Comparison of ENCODE assay signal across 11 cellular contexts in the genomic region with DNA sequence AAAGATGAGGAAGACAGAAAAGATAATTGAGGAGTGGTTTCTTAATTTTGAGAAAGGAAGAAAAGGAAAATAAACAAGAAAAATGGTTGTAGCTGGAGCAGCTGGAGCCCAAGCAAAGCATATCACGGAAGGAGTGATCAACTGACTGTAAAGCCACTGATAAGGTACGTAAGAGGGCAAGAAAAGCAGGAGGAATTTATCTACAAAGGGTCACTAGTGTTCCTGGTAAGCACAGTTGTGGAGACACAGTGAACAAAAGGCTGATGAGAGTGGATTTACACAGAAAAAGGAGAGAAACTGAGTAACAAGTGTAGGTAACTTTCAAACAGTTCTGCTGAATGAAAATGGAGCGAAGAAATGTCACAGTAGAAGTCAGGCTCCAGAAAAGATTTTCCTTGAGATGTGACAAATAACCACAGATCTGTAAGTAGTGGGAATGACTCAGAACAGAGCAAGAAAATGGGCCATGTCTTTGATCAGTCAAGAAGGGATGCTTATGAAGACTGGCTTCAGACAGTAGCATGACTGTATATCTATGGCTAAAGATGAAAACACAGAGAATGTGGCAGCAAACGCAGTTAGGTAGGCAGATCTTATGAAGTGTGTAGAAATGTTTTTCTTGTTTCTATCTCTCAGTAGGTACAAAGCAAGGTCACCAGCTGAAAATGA. TPM values are rescaled to one million over a fixed set of nuclear protein-coding genes. Genes with fewer than 3 reads are reported as not detected.
DNase-seq lines count a peak whose midpoint lies in the region; ATAC-seq, FAIRE-seq and TF ChIP-seq lines count a peak whose summit lies in the region.
"Had no signal": no experiment of that assay in that cellular context is flagged by ENCODE, and none has a peak within 500 bp of the region (broad histone marks: within the 10 kb centered on the region; RNA-seq: fewer than 3 reads in every experiment).

No MANE protein-coding gene starts in this region.

- peaks cover 0 to 3% of the 10 kb centered on the region in 2 donors for H3K36me3 Mint-ChIP-seq in activated T-cell treated with anti-CD3 and anti-CD28 coated beads, Interleukin-2, amount 50 U/mL, for 72 hours (ENCODE audit: insufficient read depth in 2 of 2)
- H3K36me3 Mint-ChIP-seq in stimulated activated memory B cell treated with anti-CD40 and anti-IgM and Interleukin-4, amounts not matched to agents 10 μg/mL and 1 μg/mL and 100 μg/mL, for 72 hours, result peaks cover 38% of the 10 kb centered on the region

- DNase-seq in activated T-cell treated with anti-CD3 and anti-CD28 coated beads, Interleukin-2, amount 50 U/mL, for 72 hours, result peak; percentile 23 to 28
- DNase-seq in activated T-cell treated with anti-CD3 and anti-CD28 coated beads for 4 hours (no peak), RCC 7860 (ENCODE audit: low spot score) (peak; percentile 53), bronchial epithelial cell (ENCODE audit: low read depth) (peak; percentile 10), NCI-H1105 treated with DMSO at 0.1 percent for 48 hours (lab: John Stamatoyannopoulos, UW) (no peak), NCI-H510A treated with DMSO at 0.1 percent for 48 hours (lab: John Stamatoyannopoulos, UW) (no peak)
- DNase-seq: NCI-H446 treated with DMSO at 0.1 percent for 48 hours had no signal

- H3K36me3 ChIP-seq in bronchial epithelial cell (ENCODE audit: control insufficient read depth, insufficient read depth, low read length), result no peaks in the 10 kb centered on the region

- H3K4me3 Mint-ChIP-seq in activated T-cell treated with anti-CD3 and anti-CD28 coated beads, Interleukin-2, amount 50 U/mL, for 72 hours, result peak overlapping the region; percentile 48 to 69
- H3K4me3 Mint-ChIP-seq in stimulated activated memory B cell treated with anti-CD40 and anti-IgM and Interleukin-4, amounts not matched to agents 10 μg/mL and 1 μg/mL and 100 μg/mL, for 72 hours, result no peak overlapping the region

- peaks cover 21% of the 10 kb centered on the region for H3K4me1 Mint-ChIP-seq in activated T-cell treated with anti-CD3 and anti-CD28 coated beads, Interleukin-2, amount 50 U/mL, for 72 hours (ENCODE audit: low read depth)
- peaks cover 6% of the 10 kb centered on the region for H3K4me1 Mint-ChIP-seq in stimulated activated memory B cell treated with anti-CD40 and anti-IgM and Interleukin-4, amounts not matched to agents 10 μg/mL and 1 μg/mL and 100 μg/mL, for 72 hours

- TF ChIP-seq CTCF in bronchial epithelial cell (IDR thresholded peaks at IDR 0.05; ENCODE audit: insufficient read depth, low read length, severe bottlenecking), result no peak

- no peaks in the 10 kb centered on the region for H3K27me3 ChIP-seq in bronchial epithelial cell (ENCODE audit: control insufficient read depth, insufficient read depth, low read length)
- H3K27me3 ChIP-seq: vagina had no signal

- FAIRE-seq in RCC 7860 (lab: Jason Lieb, UNC) (peak; percentile 81), bronchial epithelial cell (lab: Jason Lieb, UNC) (peak; percentile 36)

- H3K9me3 Mint-ChIP-seq in activated T-cell treated with anti-CD3 and anti-CD28 coated beads, Interleukin-2, amount 50 U/mL, for 72 hours, result no peaks in the 10 kb centered on the region
- no peaks in the 10 kb centered on the region for H3K9me3 Mint-ChIP-seq in stimulated activated memory B cell treated with anti-CD40 and anti-IgM and Interleukin-4, amounts not matched to agents 10 μg/mL and 1 μg/mL and 100 μg/mL, for 72 hours

- no peaks in the 10 kb centered on the region for H3K27me3 Mint-ChIP-seq in activated T-cell treated with anti-CD3 and anti-CD28 coated beads, Interleukin-2, amount 50 U/mL, for 72 hours (ENCODE audit: low read depth)
- no peaks in the 10 kb centered on the region for H3K27me3 Mint-ChIP-seq in stimulated activated memory B cell treated with anti-CD40 and anti-IgM and Interleukin-4, amounts not matched to agents 10 μg/mL and 1 μg/mL and 100 μg/mL, for 72 hours

- no peak overlapping the region for H3K4me3 ChIP-seq in bronchial epithelial cell (ENCODE audit: low read depth, low read length)
- H3K4me3 ChIP-seq: SK-N-MC, vagina had no signal

- peak; percentile 97 to 98 for ATAC-seq in activated T-cell treated with anti-CD3 and anti-CD28 coated beads, Interleukin-2, amount 50 U/mL, for 72 hours (replicated peaks in 1 of 2)
- ATAC-seq in stimulated activated memory B cell treated with anti-CD40 and anti-IgM and Interleukin-4, amounts not matched to agents 10 μg/mL and 1 μg/mL and 100 μg/mL, for 72 hours, result no peak
- no peak for ATAC-seq in GM18498 (IDR thresholded peaks at IDR 0.05; ENCODE audit: unreplicated experiment)

- H3K27ac Mint-ChIP-seq in activated T-cell treated with anti-CD3 and anti-CD28 coated beads, Interleukin-2, amount 50 U/mL, for 72 hours, result peak overlapping the region; percentile 85
- H3K27ac Mint-ChIP-seq in stimulated activated memory B cell treated with anti-CD40 and anti-IgM and Interleukin-4, amounts not matched to agents 10 μg/mL and 1 μg/mL and 100 μg/mL, for 72 hours, result peak overlapping the region; percentile 4

RNA-seq across cellular contexts. Expression of gene RBM34, which starts 45.6 kb away (rescaled TPM):
- 100 to 1,000 TPM; 127 to 128 TPM for total RNA-seq in activated T-cell treated with anti-CD3 and anti-CD28 coated beads, Interleukin-2, amount 50 U/mL, for 72 hours
- 60.6 and 63.4 TPM in 2 replicates for total RNA-seq in bronchial epithelial cell

Comparison
In these comparisons a context has a peak if more than half of its experiments do, and no peak if none do; other contexts are left out.
1. DNase-seq: peak in activated T-cell treated with anti-CD3 and anti-CD28 coated beads, Interleukin-2, amount 50 U/mL, for 72 hours (2 of 2), RCC 7860 (single experiment) and bronchial epithelial cell (single experiment); none in activated T-cell treated with anti-CD3 and anti-CD28 coated beads for 4 hours (single experiment), NCI-H1105 treated with DMSO at 0.1 percent for 48 hours (single experiment) and NCI-H510A treated with DMSO at 0.1 percent for 48 hours (single experiment).
2. ATAC-seq: peak in activated T-cell treated with anti-CD3 and anti-CD28 coated beads, Interleukin-2, amount 50 U/mL, for 72 hours (2 of 2); none in stimulated activated memory B cell treated with anti-CD40 and anti-IgM and Interleukin-4, amounts not matched to agents 10 μg/mL and 1 μg/mL and 100 μg/mL, for 72 hours (single experiment) and GM18498 (single experiment).